In genomic region chrY:7274410-7274913, GRCh38 we compare ENCODE assay signal across 8 cellular contexts.
DNase-seq lines count a peak whose midpoint lies in the region; ATAC-seq lines count a peak whose summit lies in the region.
"Had no signal": no experiment of that assay in that cellular context is flagged by ENCODE, and none has a peak within 500 bp of the region (broad histone marks: within the 10 kb centered on the region; RNA-seq: fewer than 3 reads in every experiment).

No MANE protein-coding gene starts in this region.

- ATAC-seq in GM21447 (IDR thresholded peaks at IDR 0.05; ENCODE audit: unreplicated experiment) (peak; percentile 17), HG03571 (IDR thresholded peaks at IDR 0.05; ENCODE audit: unreplicated experiment) (peak; percentile 16), GM19351 (IDR thresholded peaks at IDR 0.05; ENCODE audit: unreplicated experiment) (no peak), HG03095 (IDR thresholded peaks at IDR 0.05; ENCODE audit: unreplicated experiment) (no peak)

- peak overlapping the region; percentile 55 for H3K27ac ChIP-seq in effector memory CD4-positive, alpha-beta T cell (ENCODE audit: insufficient read depth, low read length, poor library complexity, severe bottlenecking)

- peaks cover 4% of the 10 kb centered on the region for H3K4me1 ChIP-seq in effector memory CD4-positive, alpha-beta T cell (ENCODE audit: control insufficient read depth, insufficient read depth, low read length, poor library complexity, severe bottlenecking)

- H3K36me3 ChIP-seq in effector memory CD4-positive, alpha-beta T cell (ENCODE audit: control insufficient read depth, insufficient read depth, low read length) = no peaks in the 10 kb centered on the region

- H3K27me3 ChIP-seq in effector memory CD4-positive, alpha-beta T cell (replicated peaks; ENCODE audit: control insufficient read depth, insufficient read depth, low read length, poor library complexity, severe bottlenecking) = no peaks in the 10 kb centered on the region

- peak overlapping the region; percentile 50 for H3K4me3 ChIP-seq in effector memory CD4-positive, alpha-beta T cell (ENCODE audit: insufficient read depth, low read depth, low read length, poor library complexity, severe bottlenecking)
- peak overlapping the region; percentile 71 for H3K4me3 ChIP-seq in skeletal muscle cell (ENCODE audit: low read depth, low read length)

- H3K9me3 ChIP-seq in effector memory CD4-positive, alpha-beta T cell (ENCODE audit: control insufficient read depth, low read length) = no peaks in the 10 kb centered on the region

- DNase-seq in effector memory CD4-positive, alpha-beta T cell = no peak
- DNase-seq in skeletal muscle cell (ENCODE audit: low read depth) (no peak), NOMO-1 treated with dmso at 0.1 percent for 144 hours (lab: John Stamatoyannopoulos, UW; ENCODE audit: unreplicated experiment) (no peak)
- DNase-seq: GOT3 had no signal

Comparison
In these comparisons a context has a peak if more than half of its experiments do, and no peak if none do; other contexts are left out.
1. ATAC-seq: peak in GM21447 (single experiment) and HG03571 (single experiment); none in GM19351 (single experiment) and HG03095 (single experiment).